Comparison of ENCODE assay signal across 8 cellular contexts in the genomic region with DNA sequence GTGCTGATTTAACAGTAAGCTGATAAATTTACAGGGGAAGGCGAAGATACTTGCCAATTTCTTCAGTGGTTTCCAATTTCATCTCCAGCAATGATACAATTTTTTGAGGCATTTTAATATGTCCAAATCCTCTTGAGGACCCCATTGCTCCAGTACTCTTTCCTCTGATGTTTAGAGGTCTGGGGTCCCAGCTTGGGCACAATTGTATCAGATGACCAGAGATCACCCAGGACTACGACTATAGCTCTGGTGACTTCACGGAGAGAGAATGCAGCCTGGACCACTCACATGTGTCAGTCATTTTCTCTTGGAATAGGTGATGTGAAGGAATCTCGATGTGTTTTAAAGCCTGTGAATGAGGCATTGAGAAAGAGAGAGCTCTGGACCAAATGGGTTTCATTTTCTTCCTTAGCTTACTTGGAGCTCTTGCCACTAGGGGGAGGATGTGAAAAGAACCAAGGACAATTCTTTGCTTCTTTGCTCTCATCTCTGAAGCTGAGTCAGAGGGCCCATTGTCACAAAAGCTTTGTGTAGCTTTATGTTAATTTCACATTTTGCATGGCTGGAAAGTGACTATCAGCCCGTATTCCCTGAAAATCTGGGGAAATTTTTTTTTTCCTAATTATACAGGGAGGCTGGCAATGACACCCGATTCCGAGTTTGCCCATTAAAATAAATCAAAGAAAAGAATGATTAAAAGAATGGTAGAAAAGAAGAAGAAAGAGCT. TPM values are rescaled to one million over a fixed set of nuclear protein-coding genes. Genes with fewer than 3 reads are reported as not detected.
A peak's percentile ranks its signal among the peaks of the same experiment; 100 is the strongest.
DNase-seq lines count a peak whose midpoint lies in the region; ATAC-seq and TF ChIP-seq lines count a peak whose summit lies in the region.

No MANE protein-coding gene starts in this region.

- no peaks in the 10 kb centered on the region for H3K9me3 Mint-ChIP-seq in T-helper 2 cell treated with Interferon-gamma antibody and Interleukin-4, amounts not matched to agents 5 μg/mL and 100 μg/mL, for 36 hours
- no peaks in the 10 kb centered on the region for H3K9me3 Mint-ChIP-seq in effector memory CD8-positive, alpha-beta T cell
- no peaks in the 10 kb centered on the region for H3K9me3 Mint-ChIP-seq in mesothelial cell of epicardium

- H3K27me3 Mint-ChIP-seq in T-helper 2 cell treated with Interferon-gamma antibody and Interleukin-4, amounts not matched to agents 5 μg/mL and 100 μg/mL, for 36 hours (ENCODE audit: low read depth): peaks cover 17% of the 10 kb centered on the region
- H3K27me3 Mint-ChIP-seq in effector memory CD8-positive, alpha-beta T cell: peaks cover 17 to 34% of the 10 kb centered on the region in 2 donors
- peaks cover 2% of the 10 kb centered on the region for H3K27me3 Mint-ChIP-seq in mesothelial cell of epicardium (ENCODE audit: low read depth)

- H3K4me1 ChIP-seq in A673 (ENCODE audit: insufficient read depth, low read length, poor library complexity, severe bottlenecking): peaks cover 14% of the 10 kb centered on the region
- H3K4me1 ChIP-seq in transverse colon: no peaks in the 10 kb centered on the region

- TF ChIP-seq CTCF in A673 (conservative IDR thresholded peaks at IDR 0.05; ENCODE audit: low read depth, low read length) (peak; percentile 91), mesothelial cell of epicardium (IDR thresholded peaks at IDR 0.05; ENCODE audit: unreplicated experiment) (peak; percentile 74), transverse colon (IDR thresholded peaks at IDR 0.05) (peak; percentile 52 to 66 (median 63))

- no peaks in the 10 kb centered on the region for H3K36me3 Mint-ChIP-seq in T-helper 2 cell treated with Interferon-gamma antibody and Interleukin-4, amounts not matched to agents 5 μg/mL and 100 μg/mL, for 36 hours (ENCODE audit: low read depth)
- no peaks in the 10 kb centered on the region for H3K36me3 Mint-ChIP-seq in effector memory CD8-positive, alpha-beta T cell (ENCODE audit: insufficient read depth)
- H3K36me3 Mint-ChIP-seq in mesothelial cell of epicardium: no peaks in the 10 kb centered on the region

- POLR2A ChIA-PET in A673 (lab: Charles Lee; ENCODE audit: low non-redundant PET): interaction anchor here (0.7 to 1.1 kb wide), 3 partner anchors 431 to 523 kb away, joined by 3 to 6 read pairs (median 4); no protein-coding TSS in a partner anchor
- POLR2A ChIA-PET in HEK293T (lab: Yijun Ruan, JAX): interaction anchor here (1.0 to 1.1 kb wide), 2 partner anchors 270 to 432 kb away, joined by 3 to 4 read pairs; no protein-coding TSS in a partner anchor

- H3K4me3 ChIP-seq in A673 (ENCODE audit: low read depth, low read length, poor library complexity, severe bottlenecking) (peak overlapping the region; percentile 30), transverse colon (no peak overlapping the region)

- no peak overlapping the region for H3K27ac Mint-ChIP-seq in T-helper 2 cell treated with Interferon-gamma antibody and Interleukin-4, amounts not matched to agents 5 μg/mL and 100 μg/mL, for 36 hours
- H3K27ac Mint-ChIP-seq in effector memory CD8-positive, alpha-beta T cell: peak overlapping the region in 1 of 2 donors; percentile 35
- H3K27ac Mint-ChIP-seq in mesothelial cell of epicardium: no peak overlapping the region

- CTCF ChIA-PET in A673 (lab: Charles Lee): interaction anchor here (0.5 to 2.1 kb wide), 19 partner anchors 9 to 527 kb away, joined by 3 to 28 read pairs (median 4); no protein-coding TSS in a partner anchor
- CTCF ChIA-PET in HEK293T (lab: Yijun Ruan, JAX): interaction anchor here (0.6 to 2.6 kb wide), 18 partner anchors 9 to 1226 kb away, joined by 3 to 24 read pairs (median 4); no protein-coding TSS in a partner anchor

- H3K36me3 ChIP-seq in A673 (ENCODE audit: insufficient read depth, low read length, poor library complexity, severe bottlenecking) (no peaks in the 10 kb centered on the region), transverse colon (no peaks in the 10 kb centered on the region)

- H3K9me3 ChIP-seq in A673 (ENCODE audit: low read depth, low read length, poor library complexity, severe bottlenecking) (no peaks in the 10 kb centered on the region), transverse colon (no peaks in the 10 kb centered on the region)

- 49 to 50% methylated on average over 7 of the region's 7 CpGs for WGBS in transverse colon (ENCODE audit: low coverage in 1 of 2), 2 donors

- in situ Hi-C loops in transverse colon (cut with MboI; ENCODE audit: low pct_ligation_motif_present in 1 of 4, low pct_unique_long_range_greater_than_20kb in 1 of 4, low sequenced_read_pairs in 3 of 4): loop anchor here in 3 of 4 donors (10.0 to 25.0 kb wide), 3 partner anchors 432 to 522 kb away; no protein-coding TSS in a partner anchor

- peak overlapping the region; percentile 66 for H3K4me3 Mint-ChIP-seq in T-helper 2 cell treated with Interferon-gamma antibody and Interleukin-4, amounts not matched to agents 5 μg/mL and 100 μg/mL, for 36 hours
- H3K4me3 Mint-ChIP-seq in effector memory CD8-positive, alpha-beta T cell: peak overlapping the region; percentile 36 to 43
- H3K4me3 Mint-ChIP-seq in mesothelial cell of epicardium: peak overlapping the region; percentile 28

- peaks cover 3% of the 10 kb centered on the region for H3K4me1 Mint-ChIP-seq in T-helper 2 cell treated with Interferon-gamma antibody and Interleukin-4, amounts not matched to agents 5 μg/mL and 100 μg/mL, for 36 hours (ENCODE audit: low read depth)
- peaks cover 3 to 4% of the 10 kb centered on the region in 2 donors for H3K4me1 Mint-ChIP-seq in effector memory CD8-positive, alpha-beta T cell (ENCODE audit: low read depth in 2 of 2)
- H3K4me1 Mint-ChIP-seq in mesothelial cell of epicardium: peaks cover 4% of the 10 kb centered on the region

- BruUV-seq in A673 (replicated peaks; lab: Mats Ljungman, UMichigan): no TSS peak

- no peak for TF ChIP-seq POLR2A in transverse colon (IDR thresholded peaks at IDR 0.05)

- ATAC-seq in effector memory CD8-positive, alpha-beta T cell (replicated peaks): peak; percentile 72

- H3K27me3 ChIP-seq in A673 (replicated peaks; ENCODE audit: insufficient read depth, low read depth, low read length, poor library complexity) (no peaks in the 10 kb centered on the region), transverse colon (no peaks in the 10 kb centered on the region)

- no peak for TF ChIP-seq EP300 in transverse colon (IDR thresholded peaks at IDR 0.05; ENCODE audit: low read depth)

- H3K27ac ChIP-seq in A673 (ENCODE audit: low read depth, low read length, poor library complexity, severe bottlenecking) (peak overlapping the region; percentile 10), transverse colon (no peak overlapping the region)

- DNase-seq in A673 (ENCODE audit: low spot score) (peak; percentile 95), GM04503 (ENCODE audit: low read depth) (peak; percentile 31), HEK293T (ENCODE audit: extremely low spot score) (peak; percentile 51), NAMALWA (ENCODE audit: low spot score) (peak; percentile 80), mesothelial cell of epicardium (ENCODE audit: low spot score in 2 of 2, unreplicated experiment in 2 of 2) (no peak), transverse colon (no peak)
- DNase-seq in T-helper 2 cell treated with Interferon-gamma antibody and Interleukin-4, amounts not matched to agents 5 μg/mL and 100 μg/mL, for 36 hours (ENCODE audit: low spot score): peak; percentile 19
- peak in 2 of 3 experiments; percentile 10 to 26 for DNase-seq in effector memory CD8-positive, alpha-beta T cell

- intact Hi-C loops in A673 (cut with micrococcal nuclease; ENCODE audit: unreplicated experiment) (loop anchor here (5.0 kb wide), 1 partner anchor 429 kb away; no protein-coding TSS in a partner anchor), transverse colon (cut with DNase I; ENCODE audit: low total_unique reads) (loop anchor here (2.0 to 10.0 kb wide), 2 partner anchors 432 to 528 kb away; no protein-coding TSS in a partner anchor)

TF ChIP-seq in HEK293T, 16 proteins besides CTCF, POLR2A, EP300 and RAD21:
- TF ChIP-seq LEF1 (IDR thresholded peaks at IDR 0.05; ENCODE audit: borderline replicate concordance): no peak

RNA-seq across cellular contexts. Expression of a gene that starts 6.7 kb away (rescaled TPM):
- total RNA-seq in A673 (2021) (51.2 and 51.6 TPM in 2 replicates), mesothelial cell of epicardium (40.7 to 43.5 TPM (median 43.0 TPM) in 3 replicates), transverse colon (10 to 100 TPM in 3 of 4 donors, 1 to 10 TPM in 1; 3.4 to 40.6 (median 21.6) TPM)

Comparison
In these comparisons a context has a peak if more than half of its experiments do, and no peak if none do; other contexts are left out.
1. DNase-seq: peak in A673 (single experiment), GM04503 (single experiment), HEK293T (single experiment), NAMALWA (single experiment), T-helper 2 cell treated with Interferon-gamma antibody and Interleukin-4, amounts not matched to agents 5 μg/mL and 100 μg/mL, for 36 hours (single experiment) and effector memory CD8-positive, alpha-beta T cell (2 of 3); none in mesothelial cell of epicardium (0 of 2) and transverse colon (single experiment).
2. Peak in every context shown above with its lines, with median percentiles within 50 percentile points of each other: CTCF ChIP-seq and H3K4me3 Mint-ChIP-seq.